10 cellular contexts compared by ENCODE assay signal in the genomic region with DNA sequence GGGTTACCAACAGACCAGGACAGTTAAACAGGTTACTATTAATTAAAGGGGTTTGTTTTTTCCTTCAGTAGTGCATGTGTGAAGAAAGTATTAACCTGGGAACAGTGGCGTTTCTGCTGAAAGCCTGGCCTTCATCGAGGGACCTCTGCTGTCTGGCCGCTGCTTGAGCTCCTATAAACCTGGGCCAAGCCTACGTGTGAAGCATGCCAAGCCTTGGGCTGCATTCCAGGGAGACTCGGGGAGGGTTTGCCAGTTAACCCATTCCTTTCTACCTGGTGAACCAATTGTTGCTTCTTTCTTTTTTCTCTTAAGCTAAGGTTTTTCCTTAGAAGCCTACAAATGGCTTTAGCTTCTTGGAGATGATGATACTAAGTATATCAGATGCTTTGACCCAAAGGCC. TPM values are rescaled to one million over a fixed set of nuclear protein-coding genes. Genes with fewer than 3 reads are reported as not detected.
A peak's percentile ranks its signal among the peaks of the same experiment; 100 is the strongest.
DNase-seq lines count a peak whose midpoint lies in the region; ATAC-seq and TF ChIP-seq lines count a peak whose summit lies in the region.
"Had no signal": no experiment of that assay in that cellular context is flagged by ENCODE, and none has a peak within 500 bp of the region (broad histone marks: within the 10 kb centered on the region; RNA-seq: fewer than 3 reads in every experiment).

No MANE protein-coding gene starts in this region.

- no peak for ATAC-seq in GM19328 (IDR thresholded peaks at IDR 0.05; ENCODE audit: unreplicated experiment)

- no peak overlapping the region for H3K4me3 ChIP-seq in epithelial cell of esophagus (ENCODE audit: low read length)

- peaks cover 85% of the 10 kb centered on the region for H3K36me3 Mint-ChIP-seq in Calu3 (ENCODE audit: insufficient read depth, unreplicated experiment)

- CTCF ChIA-PET in Calu3 (lab: Charles Lee), result interaction anchor here (0.7 to 1.5 kb wide), 6 partner anchors 14 to 90 kb away, joined by 3 to 18 read pairs (median 3); no protein-coding TSS in a partner anchor

- TF ChIP-seq CTCF in Calu3 (IDR thresholded peaks at IDR 0.05; ENCODE audit: unreplicated experiment), result no peak
- no peak for TF ChIP-seq CTCF in epithelial cell of esophagus (IDR thresholded peaks at IDR 0.05; ENCODE audit: insufficient read depth, low read depth, low read length, missing control alignments)

- intact Hi-C loops in Calu3 (cut with micrococcal nuclease; ENCODE audit: unreplicated experiment), result no loop called here

- no peaks in the 10 kb centered on the region for H3K9me3 Mint-ChIP-seq in Calu3 (ENCODE audit: low read depth, unreplicated experiment)
- H3K9me3 Mint-ChIP-seq: dendritic cell treated with granulocyte-macrophage colony-stimulating factor and Interleukin-4, amounts not matched to agents 40 ng/mL and 50 ng/mL, for 4 days had no signal

- no peaks in the 10 kb centered on the region for H3K27me3 Mint-ChIP-seq in Calu3 (ENCODE audit: unreplicated experiment)
- H3K27me3 Mint-ChIP-seq: dendritic cell treated with granulocyte-macrophage colony-stimulating factor and Interleukin-4, amounts not matched to agents 40 ng/mL and 50 ng/mL, for 4 days had no signal

- DNase-seq in Calu3 (peak; percentile 77), RPMI7951 (ENCODE audit: low read depth) (peak; percentile 83), epithelial cell of esophagus (ENCODE audit: low read depth) (peak; percentile 81), myocyte (ENCODE audit: low read depth) (peak; percentile 64), RKO (ENCODE audit: low spot score) (no peak)
- DNase-seq in stimulated activated CD4-positive, alpha-beta T cell treated with anti-CD3 and anti-CD28 coated beads, Interleukin-12 subunit alpha, Interleukin-12 subunit beta, amount 100 ng/mL, for 4 hours, result no peak
- DNase-seq in activated effector memory CD4-positive, alpha-beta T cell treated with Interleukin-2 at 50 U/mL for 16 hours, result no peak
- DNase-seq: NCI-H1105 had no signal

- H3K27ac Mint-ChIP-seq in Calu3 (ENCODE audit: unreplicated experiment), result peak overlapping the region; percentile 94
- H3K27ac Mint-ChIP-seq: dendritic cell treated with granulocyte-macrophage colony-stimulating factor and Interleukin-4, amounts not matched to agents 40 ng/mL and 50 ng/mL, for 4 days had no signal

- peak overlapping the region; percentile 63 for H3K4me3 Mint-ChIP-seq in Calu3 (ENCODE audit: low read depth, unreplicated experiment)
- H3K4me3 Mint-ChIP-seq: dendritic cell treated with granulocyte-macrophage colony-stimulating factor and Interleukin-4, amounts not matched to agents 40 ng/mL and 50 ng/mL, for 4 days had no signal

- no TSS peak for BruUV-seq in Calu3 (replicated peaks; lab: Mats Ljungman, UMichigan)

- H3K4me1 Mint-ChIP-seq in Calu3 (ENCODE audit: low read depth, unreplicated experiment), result peaks cover 75% of the 10 kb centered on the region

RNA-seq across cellular contexts. Expression of a gene that starts 23.6 kb away (rescaled TPM):
- total RNA-seq in Calu3 (2022) (253 and 272 TPM in 2 replicates), myocyte (20.2 and 26.2 TPM in 2 replicates)
- 268 TPM in 2 replicates for total RNA-seq in RPMI7951 (2014; rRNA removed; shearing (Covaris generic))
- 82.5 TPM for polyA plus RNA-seq in myocyte (2012)

Comparison
In these comparisons a context has a peak if more than half of its experiments do, and no peak if none do; other contexts are left out.
1. DNase-seq: peak in Calu3 (single experiment), RPMI7951 (single experiment), epithelial cell of esophagus (single experiment) and myocyte (single experiment); none in stimulated activated CD4-positive, alpha-beta T cell treated with anti-CD3 and anti-CD28 coated beads, Interleukin-12 subunit alpha, Interleukin-12 subunit beta, amount 100 ng/mL, for 4 hours (single experiment), RKO (single experiment) and activated effector memory CD4-positive, alpha-beta T cell treated with Interleukin-2 at 50 U/mL for 16 hours (single experiment).